21 cellular contexts compared by ENCODE assay signal in genomic region chr12:1099158-1099557, GRCh38.
DNase-seq lines count a peak whose midpoint lies in the region; ATAC-seq and TF ChIP-seq lines count a peak whose summit lies in the region.
"Had no signal": no experiment of that assay in that cellular context is flagged by ENCODE, and none has a peak within 500 bp of the region (broad histone marks: within the 10 kb centered on the region; RNA-seq: fewer than 3 reads in every experiment).

No MANE protein-coding gene starts in this region.

- no peaks in the 10 kb centered on the region for H3K4me1 ChIP-seq in suprapubic skin

- no peak for TF ChIP-seq POLR2A in suprapubic skin (IDR thresholded peaks at IDR 0.05)

- H3K27ac Mint-ChIP-seq in activated T-cell treated with anti-CD3 and anti-CD28 coated beads, Interleukin-2, amount 50 U/mL, for 24 hours = peak overlapping the region; percentile 5
- H3K27ac Mint-ChIP-seq: endodermal cell had no signal

- H3K9me3 Mint-ChIP-seq in activated T-cell treated with anti-CD3 and anti-CD28 coated beads, Interleukin-2, amount 50 U/mL, for 24 hours = no peaks in the 10 kb centered on the region
- H3K9me3 Mint-ChIP-seq: CD8-positive, alpha-beta memory T cell; endodermal cell had no signal

- no peak overlapping the region for H3K27ac ChIP-seq in suprapubic skin
- H3K27ac ChIP-seq: left ventricle myocardium inferior had no signal

- no peaks in the 10 kb centered on the region for H3K27me3 Mint-ChIP-seq in activated T-cell treated with anti-CD3 and anti-CD28 coated beads, Interleukin-2, amount 50 U/mL, for 24 hours
- H3K27me3 Mint-ChIP-seq: CD8-positive, alpha-beta memory T cell had no signal

- no peaks in the 10 kb centered on the region for H3K9me3 ChIP-seq in suprapubic skin
- H3K9me3 ChIP-seq: left ventricle myocardium inferior had no signal

- H3K4me1 Mint-ChIP-seq in activated T-cell treated with anti-CD3 and anti-CD28 coated beads, Interleukin-2, amount 50 U/mL, for 24 hours (ENCODE audit: low read depth) = peaks cover 70% of the 10 kb centered on the region

- no peak overlapping the region for H3K4me3 ChIP-seq in suprapubic skin
- H3K4me3 ChIP-seq: left ventricle myocardium inferior had no signal

- H3K27me3 ChIP-seq in suprapubic skin = no peaks in the 10 kb centered on the region

- H3K36me3 ChIP-seq in suprapubic skin = no peaks in the 10 kb centered on the region
- H3K36me3 ChIP-seq: left ventricle myocardium inferior had no signal

- WGBS in suprapubic skin = 89% methylated on average over 2 of the region's 2 CpGs

- H3K4me3 Mint-ChIP-seq in activated T-cell treated with anti-CD3 and anti-CD28 coated beads, Interleukin-2, amount 50 U/mL, for 24 hours = peak overlapping the region; percentile 16
- H3K4me3 Mint-ChIP-seq: CD8-positive, alpha-beta memory T cell; endodermal cell had no signal

- no peak for TF ChIP-seq CTCF in suprapubic skin (IDR thresholded peaks at IDR 0.05)

- peak; percentile 9 for DNase-seq in activated T-cell treated with anti-CD3 and anti-CD28 coated beads for 24 hours (ENCODE audit: low read depth)
- no peak for DNase-seq in activated T-cell treated with anti-CD3 and anti-CD28 coated beads for 4 hours
- no peak for DNase-seq in activated T-cell treated with anti-CD3 and anti-CD28 coated beads, Interleukin-2, amount 50 U/mL, for 24 hours
- peak; percentile 51 for DNase-seq in stimulated activated CD8-positive, alpha-beta memory T cell treated with anti-CD3 and anti-CD28 coated beads, Interleukin-4, amount 100 ng/mL, for 48 hours
- DNase-seq in suprapubic skin (ENCODE audit: low spot score in 2 of 2) = no peak
- no peak for DNase-seq in NAMALWA (ENCODE audit: low spot score)
- DNase-seq in HPDE6-E6E7 (ENCODE audit: extremely low spot score) = no peak
- DNase-seq: ACHN; CD8-positive, alpha-beta memory T cell; cerebellar nuclear complex; endodermal cell; HCEC 1CT; KBM-7; left ventricle myocardium inferior; NCI-H1417 treated with DMSO at 0.1 percent for 48 hours; NCI-H2227 treated with DMSO at 0.1 percent for 48 hours; Right ventricle myocardium superior; substantia nigra; T1000 had no signal

- TF ChIP-seq EP300 in suprapubic skin (IDR thresholded peaks at IDR 0.05) = no peak

- H3K36me3 Mint-ChIP-seq in activated T-cell treated with anti-CD3 and anti-CD28 coated beads, Interleukin-2, amount 50 U/mL, for 24 hours (ENCODE audit: low read depth) = no peaks in the 10 kb centered on the region

- ATAC-seq in GM21526 (IDR thresholded peaks at IDR 0.05; ENCODE audit: low FRiP score, unreplicated experiment) = peak; percentile 52
- ATAC-seq: sciatic nerve had no signal

Comparison
In these comparisons a context has a peak if more than half of its experiments do, and no peak if none do; other contexts are left out.
1. DNase-seq: peak in activated T-cell treated with anti-CD3 and anti-CD28 coated beads for 24 hours (single experiment) and stimulated activated CD8-positive, alpha-beta memory T cell treated with anti-CD3 and anti-CD28 coated beads, Interleukin-4, amount 100 ng/mL, for 48 hours (single experiment); none in activated T-cell treated with anti-CD3 and anti-CD28 coated beads for 4 hours (single experiment), activated T-cell treated with anti-CD3 and anti-CD28 coated beads, Interleukin-2, amount 50 U/mL, for 24 hours (single experiment), suprapubic skin (0 of 2), NAMALWA (single experiment) and HPDE6-E6E7 (single experiment).